Comparison of ENCODE assay signal across 19 cellular contexts in genomic region chr11:109023029-109023428, GRCh38.
DNase-seq lines count a peak whose midpoint lies in the region; ATAC-seq and TF ChIP-seq lines count a peak whose summit lies in the region.
"Had no signal": no experiment of that assay in that cellular context is flagged by ENCODE, and none has a peak within 500 bp of the region (broad histone marks: within the 10 kb centered on the region; RNA-seq: fewer than 3 reads in every experiment).

No MANE protein-coding gene starts in this region.

- no peak overlapping the region for H3K27ac ChIP-seq in upper lobe of right lung
- H3K27ac ChIP-seq: SK-N-MC had no signal

- intact Hi-C loops in natural killer cell (cut with micrococcal nuclease): no loop called here
- intact Hi-C loops in upper lobe of right lung (cut with DNase I): no loop called here
- intact Hi-C loops in posterior vena cava (cut with DNase I): no loop called here

- H3K36me3 Mint-ChIP-seq in natural killer cell: no peaks in the 10 kb centered on the region
- H3K36me3 Mint-ChIP-seq in natural killer cell treated with Interleukin-12 subunit alpha and Interleukin-12 subunit beta and Interleukin-15 and Interleukin-18, amount 100 ng/mL, for 72 hours: peaks cover 11% of the 10 kb centered on the region
- no peaks in the 10 kb centered on the region for H3K36me3 Mint-ChIP-seq in progenitor cell of endocrine pancreas (ENCODE audit: insufficient read depth)
- H3K36me3 Mint-ChIP-seq: CD8-positive, alpha-beta T cell had no signal

- no peaks in the 10 kb centered on the region for H3K36me3 ChIP-seq in upper lobe of right lung

- ATAC-seq in natural killer cell: peak in 2 of 3 donors; percentile 45 to 46
- ATAC-seq in natural killer cell treated with Interleukin-12 subunit alpha and Interleukin-12 subunit beta and Interleukin-15 and Interleukin-18, amount 100 ng/mL, for 72 hours: no peak
- ATAC-seq in upper lobe of right lung: peak; percentile 64
- ATAC-seq: CD8-positive, alpha-beta T cell; Right ventricle myocardium inferior had no signal

- H3K4me3 ChIP-seq in fibroblast of mammary gland (ENCODE audit: control insufficient read depth, low read depth, low read length) (no peak overlapping the region), upper lobe of right lung (no peak overlapping the region)
- H3K4me3 ChIP-seq: SK-N-MC had no signal

- H3K9me3 ChIP-seq in upper lobe of right lung: no peaks in the 10 kb centered on the region

- H3K4me1 ChIP-seq in upper lobe of right lung: no peaks in the 10 kb centered on the region

- peaks cover 0 to 1% of the 10 kb centered on the region in 2 donors for H3K27me3 Mint-ChIP-seq in natural killer cell (ENCODE audit: low read depth in 2 of 2)
- peaks cover 5 to 18% of the 10 kb centered on the region in 2 donors for H3K27me3 Mint-ChIP-seq in natural killer cell treated with Interleukin-12 subunit alpha and Interleukin-12 subunit beta and Interleukin-15 and Interleukin-18, amount 100 ng/mL, for 72 hours
- peaks cover 2% of the 10 kb centered on the region for H3K27me3 Mint-ChIP-seq in progenitor cell of endocrine pancreas

- no peak overlapping the region for H3K4me3 Mint-ChIP-seq in natural killer cell
- H3K4me3 Mint-ChIP-seq in natural killer cell treated with Interleukin-12 subunit alpha and Interleukin-12 subunit beta and Interleukin-15 and Interleukin-18, amount 100 ng/mL, for 72 hours: no peak overlapping the region
- H3K4me3 Mint-ChIP-seq in progenitor cell of endocrine pancreas (ENCODE audit: low read depth): no peak overlapping the region
- H3K4me3 Mint-ChIP-seq: CD8-positive, alpha-beta T cell had no signal

- H3K4me1 Mint-ChIP-seq in natural killer cell (peaks cover 17 to 18% of the 10 kb centered on the region in 2 donors), progenitor cell of endocrine pancreas (ENCODE audit: low read depth) (no peaks in the 10 kb centered on the region)
- H3K4me1 Mint-ChIP-seq in natural killer cell treated with Interleukin-12 subunit alpha and Interleukin-12 subunit beta and Interleukin-15 and Interleukin-18, amount 100 ng/mL, for 72 hours (ENCODE audit: low read depth in 2 of 2): peaks cover 6 to 12% of the 10 kb centered on the region in 2 donors

- H3K27ac Mint-ChIP-seq in natural killer cell: no peak overlapping the region
- H3K27ac Mint-ChIP-seq in natural killer cell treated with Interleukin-12 subunit alpha and Interleukin-12 subunit beta and Interleukin-15 and Interleukin-18, amount 100 ng/mL, for 72 hours: no peak overlapping the region
- H3K27ac Mint-ChIP-seq in progenitor cell of endocrine pancreas: no peak overlapping the region
- H3K27ac Mint-ChIP-seq: CD8-positive, alpha-beta T cell had no signal

- TF ChIP-seq CTCF in natural killer cell (IDR thresholded peaks at IDR 0.05) (no peak), fibroblast of mammary gland (conservative IDR thresholded peaks at IDR 0.05; ENCODE audit: control insufficient read depth, insufficient read depth, low read depth, low read length) (no peak), upper lobe of right lung (IDR thresholded peaks at IDR 0.05) (no peak), progenitor cell of endocrine pancreas (IDR thresholded peaks at IDR 0.05; ENCODE audit: unreplicated experiment) (no peak)

- H3K27me3 ChIP-seq in upper lobe of right lung: no peaks in the 10 kb centered on the region

- DNase-seq in natural killer cell (no peak), NOMO-1 treated with dmso at 0.1 percent for 144 hours (lab: John Stamatoyannopoulos, UW; ENCODE audit: unreplicated experiment) (peak; percentile 21), fibroblast of mammary gland (ENCODE audit: low read depth) (peak; percentile 90), upper lobe of right lung (no peak), posterior vena cava (ENCODE audit: low spot score) (no peak), progenitor cell of endocrine pancreas (ENCODE audit: low spot score, unreplicated experiment) (no peak), NCI-H510A treated with DMSO at 0.1 percent for 48 hours (lab: John Stamatoyannopoulos, UW) (no peak)
- DNase-seq in natural killer cell treated with Interleukin-12 subunit alpha and Interleukin-12 subunit beta and Interleukin-15 and Interleukin-18, amount 100 ng/mL, for 72 hours (ENCODE audit: low spot score): no peak
- DNase-seq: 8988T; CD8-positive, alpha-beta T cell; DND-41; MM.1S; NCI-H1417; NCI-H187; NCI-H2107; NCI-H510A; NCI-H774 had no signal

- no peaks in the 10 kb centered on the region for H3K9me3 Mint-ChIP-seq in natural killer cell
- peaks cover 3% of the 10 kb centered on the region for H3K9me3 Mint-ChIP-seq in natural killer cell treated with Interleukin-12 subunit alpha and Interleukin-12 subunit beta and Interleukin-15 and Interleukin-18, amount 100 ng/mL, for 72 hours
- peaks cover 5% of the 10 kb centered on the region for H3K9me3 Mint-ChIP-seq in progenitor cell of endocrine pancreas (ENCODE audit: low read depth)

Comparison
In these comparisons a context has a peak if more than half of its experiments do, and no peak if none do; other contexts are left out.
1. ATAC-seq: peak in natural killer cell (2 of 3) and upper lobe of right lung (single experiment); none in natural killer cell treated with Interleukin-12 subunit alpha and Interleukin-12 subunit beta and Interleukin-15 and Interleukin-18, amount 100 ng/mL, for 72 hours (0 of 2).
2. DNase-seq: peak in NOMO-1 treated with dmso at 0.1 percent for 144 hours (single experiment) and fibroblast of mammary gland (single experiment); none in natural killer cell (single experiment), natural killer cell treated with Interleukin-12 subunit alpha and Interleukin-12 subunit beta and Interleukin-15 and Interleukin-18, amount 100 ng/mL, for 72 hours (single experiment), upper lobe of right lung (single experiment), posterior vena cava (single experiment), progenitor cell of endocrine pancreas (single experiment) and NCI-H510A treated with DMSO at 0.1 percent for 48 hours (single experiment).